ENCODE assay signal across 17 cellular contexts in genomic region chr14:96016761-96017160, GRCh38.
DNase-seq lines count a peak whose midpoint lies in the region; ATAC-seq and FAIRE-seq lines count a peak whose summit lies in the region.
"Had no signal": no experiment of that assay in that cellular context is flagged by ENCODE, and none has a peak within 500 bp of the region (broad histone marks: within the 10 kb centered on the region; RNA-seq: fewer than 3 reads in every experiment).

No MANE protein-coding gene starts in this region.

- peaks cover 39 to 45% of the 10 kb centered on the region in 2 donors for H3K27me3 Mint-ChIP-seq in stimulated activated naive B cell treated with anti-CD40 and anti-IgM and Interleukin-4, amounts not matched to agents 10 μg/mL and 1 μg/mL and 100 μg/mL, for 72 hours

- peak; percentile 4 for DNase-seq in DMS53 treated with DMSO at 0.1 percent for 48 hours (lab: John Stamatoyannopoulos, UW; ENCODE audit: unreplicated experiment)
- DNase-seq in NCI-H1417 (lab: John Stamatoyannopoulos, UW): peak; percentile 73 to 96 (median 93)
- DNase-seq in NCI-H510A treated with DMSO at 0.1 percent for 48 hours (lab: John Stamatoyannopoulos, UW): peak; percentile 91
- no peak for DNase-seq in stimulated activated naive B cell treated with anti-CD40 and anti-IgM and Interleukin-4, amounts not matched to agents 10 μg/mL and 1 μg/mL and 100 μg/mL, for 72 hours
- no peak for DNase-seq in HUDEP-2 (lab: John Stamatoyannopoulos, UW; ENCODE audit: unreplicated experiment in 76 of 76)
- DNase-seq: activated CD4-positive, alpha-beta T cell treated with anti-CD3 and anti-CD28 coated beads for 48 hours; activated T-cell treated with anti-CD3 and anti-CD28 coated beads, Interleukin-2, amount 50 U/mL, for 1 hour; central memory CD4-positive, alpha-beta T cell; NCI-H526; psoas muscle; stimulated activated CD4-positive, alpha-beta T cell treated with anti-CD3 and anti-CD28 coated beads, Interleukin-15, amount 100 ng/mL, for 24 hours; substantia nigra; T1000 had no signal

- peaks cover 1 to 2% of the 10 kb centered on the region in 2 donors for H3K36me3 Mint-ChIP-seq in stimulated activated naive B cell treated with anti-CD40 and anti-IgM and Interleukin-4, amounts not matched to agents 10 μg/mL and 1 μg/mL and 100 μg/mL, for 72 hours

- no peak overlapping the region for H3K4me3 Mint-ChIP-seq in stimulated activated naive B cell treated with anti-CD40 and anti-IgM and Interleukin-4, amounts not matched to agents 10 μg/mL and 1 μg/mL and 100 μg/mL, for 72 hours

- peak; percentile 9 for FAIRE-seq in islet of Langerhans (lab: Jason Lieb, UNC)

- H3K9me3 Mint-ChIP-seq in stimulated activated naive B cell treated with anti-CD40 and anti-IgM and Interleukin-4, amounts not matched to agents 10 μg/mL and 1 μg/mL and 100 μg/mL, for 72 hours: peaks cover 2 to 6% of the 10 kb centered on the region in 2 donors

- no peak for ATAC-seq in HG02884 (IDR thresholded peaks at IDR 0.05; ENCODE audit: unreplicated experiment)
- no peak for ATAC-seq in stimulated activated naive B cell treated with anti-CD40 and anti-IgM and Interleukin-4, amounts not matched to agents 10 μg/mL and 1 μg/mL and 100 μg/mL, for 72 hours (replicated peaks)
- no peak for ATAC-seq in HG02678 (IDR thresholded peaks at IDR 0.05; ENCODE audit: unreplicated experiment)
- ATAC-seq: psoas muscle, Right ventricle myocardium inferior had no signal

- no peak overlapping the region for H3K27ac Mint-ChIP-seq in stimulated activated naive B cell treated with anti-CD40 and anti-IgM and Interleukin-4, amounts not matched to agents 10 μg/mL and 1 μg/mL and 100 μg/mL, for 72 hours

- H3K4me1 Mint-ChIP-seq in stimulated activated naive B cell treated with anti-CD40 and anti-IgM and Interleukin-4, amounts not matched to agents 10 μg/mL and 1 μg/mL and 100 μg/mL, for 72 hours: peaks cover 11 to 14% of the 10 kb centered on the region in 2 donors

Comparison
In these comparisons a context has a peak if more than half of its experiments do, and no peak if none do; other contexts are left out.
1. DNase-seq: peak in DMS53 treated with DMSO at 0.1 percent for 48 hours (single experiment), NCI-H1417 (3 of 3) and NCI-H510A treated with DMSO at 0.1 percent for 48 hours (single experiment); none in stimulated activated naive B cell treated with anti-CD40 and anti-IgM and Interleukin-4, amounts not matched to agents 10 μg/mL and 1 μg/mL and 100 μg/mL, for 72 hours (single experiment) and HUDEP-2 (0 of 76).